ENCODE assay signal across 8 cellular contexts in the genomic region with DNA sequence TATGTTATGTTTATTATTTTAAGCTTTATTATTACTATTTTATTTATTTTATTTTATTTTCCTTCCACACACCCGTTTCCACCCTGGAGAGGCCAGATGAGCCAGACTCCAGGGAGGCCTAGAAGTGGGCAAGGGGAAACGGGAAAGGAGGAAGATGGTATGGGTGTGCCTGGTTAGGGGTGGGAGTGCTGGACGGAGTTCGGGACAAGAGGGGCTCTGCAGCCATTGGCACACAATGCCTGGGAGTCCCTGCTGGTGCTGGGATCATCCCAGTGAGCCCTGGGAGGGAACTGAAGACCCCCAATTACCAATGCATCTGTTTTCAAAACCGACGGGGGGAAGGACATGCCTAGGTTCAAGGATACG. TPM values are rescaled to one million over a fixed set of nuclear protein-coding genes. Genes with fewer than 3 reads are reported as not detected.
DNase-seq lines count a peak whose midpoint lies in the region; ATAC-seq and TF ChIP-seq lines count a peak whose summit lies in the region.

No MANE protein-coding gene starts in this region.

- H3K9me3 ChIP-seq in ES-I3 (ENCODE audit: control insufficient read depth, insufficient read depth, low read length): no peaks in the 10 kb centered on the region
- H3K9me3 ChIP-seq in PC-9 (ENCODE audit: insufficient read depth, low read depth): no peaks in the 10 kb centered on the region
- no peaks in the 10 kb centered on the region for H3K9me3 ChIP-seq in esophagus muscularis mucosa
- H3K9me3 ChIP-seq in prostate gland: no peaks in the 10 kb centered on the region

- TF ChIP-seq CTCF in PC-9 (conservative IDR thresholded peaks at IDR 0.05) (no peak), esophagus muscularis mucosa (IDR thresholded peaks at IDR 0.05) (no peak), prostate gland (IDR thresholded peaks at IDR 0.05) (no peak), GM10266 (IDR thresholded peaks at IDR 0.05; ENCODE audit: control insufficient read depth, insufficient read depth, low read depth, missing control alignments) (no peak)

- no peaks in the 10 kb centered on the region for H3K9me2 ChIP-seq in PC-9 (ENCODE audit: insufficient read depth)

- no peak overlapping the region for H3K27ac ChIP-seq in PC-9
- H3K27ac ChIP-seq in esophagus muscularis mucosa (replicated peaks in 1 of 4): peak overlapping the region; percentile 69 to 83 (median 76)
- H3K27ac ChIP-seq in prostate gland: peak overlapping the region; percentile 45 to 57

- TF ChIP-seq POLR2A in esophagus muscularis mucosa (IDR thresholded peaks at IDR 0.05; ENCODE audit: low read depth) (no peak), prostate gland (IDR thresholded peaks at IDR 0.05) (no peak)

- BruUV-seq in PC-9 (replicated peaks; lab: Mats Ljungman, UMichigan): no TSS peak

- peak overlapping the region; percentile 62 for H3K9ac ChIP-seq in ES-I3 (ENCODE audit: low read depth, low read length)

- H3K4me1 ChIP-seq in ES-I3 (ENCODE audit: insufficient read depth, low read length) (no peaks in the 10 kb centered on the region; the same call in 1 of the 2 replicates), PC-9 (replicated peaks; ENCODE audit: insufficient read depth) (no peaks in the 10 kb centered on the region), esophagus muscularis mucosa (peaks cover 4 to 42% (median 36%) of the 10 kb centered on the region in 4 donors), prostate gland (replicated peaks) (no peaks in the 10 kb centered on the region)

- intact Hi-C loops in PC-9 (cut with micrococcal nuclease; ENCODE audit: unreplicated experiment): no loop called here
- intact Hi-C loops in esophagus muscularis mucosa (cut with DNase I): no loop called here
- intact Hi-C loops in prostate gland (cut with DNase I): loop anchor here (10.0 kb wide), 1 partner anchor 261 kb away; the partner anchor contains the start of gene BACE2

- no peak overlapping the region for H3K4me3 ChIP-seq in PC-9
- H3K4me3 ChIP-seq in esophagus muscularis mucosa: peak overlapping the region; percentile 73 to 77 (median 74)
- H3K4me3 ChIP-seq in prostate gland: peak overlapping the region; percentile 47 to 48

- DNase-seq in PC-9: no peak
- peak; percentile 66 for DNase-seq in esophagus muscularis mucosa (ENCODE audit: extremely low spot score)
- no peak for DNase-seq in prostate gland (ENCODE audit: low spot score)
- no peak for DNase-seq in activated gamma-delta T cell (lab: John Stamatoyannopoulos, UW)
- DNase-seq in GM10266 (ENCODE audit: extremely low spot score): no peak

- H2AFZ ChIP-seq in PC-9: no peak overlapping the region

- H4K20me1 ChIP-seq in PC-9 (ENCODE audit: insufficient read depth): no peaks in the 10 kb centered on the region

- peak overlapping the region; percentile 44; the same call in 1 of the 2 replicates for H3K4me2 ChIP-seq in PC-9

- CTCF ChIA-PET in PC-9 (lab: Charles Lee): no interaction called here

- H3K27me3 ChIP-seq in PC-9 (ENCODE audit: insufficient read depth, low read depth) (no peaks in the 10 kb centered on the region), esophagus muscularis mucosa (no peaks in the 10 kb centered on the region), prostate gland (replicated peaks; ENCODE audit: insufficient read depth) (no peaks in the 10 kb centered on the region)

- POLR2A ChIA-PET in PC-9 (lab: Charles Lee; ENCODE audit: unreplicated experiment): interaction anchor here (0.5 kb wide), 1 partner anchor 116 kb away, joined by 3 read pairs; no protein-coding TSS in a partner anchor

- H3F3A ChIP-seq in PC-9 (ENCODE audit: insufficient read depth, low read depth): no peaks in the 10 kb centered on the region

- no peaks in the 10 kb centered on the region for H3K79me2 ChIP-seq in PC-9 (ENCODE audit: low read depth)

- ATAC-seq in HG02623 (IDR thresholded peaks at IDR 0.05; ENCODE audit: unreplicated experiment) (no peak), HG03565 (IDR thresholded peaks at IDR 0.05; ENCODE audit: unreplicated experiment) (no peak)

- no peak for TF ChIP-seq EP300 in esophagus muscularis mucosa (IDR thresholded peaks at IDR 0.05)

- WGBS in esophagus muscularis mucosa: 69% methylated on average over 6 of the region's 7 CpGs
- 64% methylated on average over 7 of the region's 7 CpGs for WGBS in prostate gland

- H3K36me3 ChIP-seq in ES-I3 (ENCODE audit: insufficient read depth, low read length): no peaks in the 10 kb centered on the region
- H3K36me3 ChIP-seq in PC-9 (ENCODE audit: low read depth): no peaks in the 10 kb centered on the region
- peaks cover 0 to 27% (median 10%) of the 10 kb centered on the region in 4 donors for H3K36me3 ChIP-seq in esophagus muscularis mucosa
- H3K36me3 ChIP-seq in prostate gland: no peaks in the 10 kb centered on the region

RNA-seq across cellular contexts. Expression of gene MX1, which starts 0.5 kb away (rescaled TPM):
- total RNA-seq in PC-9 (2021) (6.4 and 10.7 TPM in 2 replicates), esophagus muscularis mucosa (10 to 100 TPM; 13.8 to 34.6 (median 22.2) TPM), prostate gland (10 to 100 TPM; 15.6 to 29.1 TPM)
